In genomic region chr5:81020478-81021167, GRCh38 we compare ENCODE assay signal across 1 cellular context.
TF ChIP-seq lines count a peak whose summit lies in the region.

No MANE protein-coding gene starts in this region.

TF ChIP-seq in IMR-90, 13 proteins besides CTCF, POLR2A, EP300 and RAD21:
- TF ChIP-seq CHD1 (IDR thresholded peaks at IDR 0.05; ENCODE audit: low read depth, low read length) (no peak), NFE2L2 (IDR thresholded peaks at IDR 0.05; ENCODE audit: low read depth, low read length) (no peak), MAZ (IDR thresholded peaks at IDR 0.05; ENCODE audit: borderline replicate concordance, low read depth, low read length) (no peak), CEBPB (IDR thresholded peaks at IDR 0.05; ENCODE audit: low read depth, low read length) (no peak), FOS (IDR thresholded peaks at IDR 0.05; ENCODE audit: low read depth, low read length) (no peak), MXI1 (IDR thresholded peaks at IDR 0.05; ENCODE audit: borderline replicate concordance, low read depth, low read length) (no peak), MAFK (IDR thresholded peaks at IDR 0.05; ENCODE audit: low read depth, low read length) (no peak), ELK1 (IDR thresholded peaks at IDR 0.05; ENCODE audit: borderline replicate concordance, low read depth, low read length) (no peak), RFX5 (IDR thresholded peaks at IDR 0.05; ENCODE audit: low read depth, low read length) (no peak), RCOR1 (IDR thresholded peaks at IDR 0.05; ENCODE audit: insufficient replicate concordance, low read length) (no peak), SMC3 (IDR thresholded peaks at IDR 0.05; ENCODE audit: low read depth, low read length) (no peak), USF2 (IDR thresholded peaks at IDR 0.05; ENCODE audit: low read depth, low read length) (no peak), BHLHE40 (IDR thresholded peaks at IDR 0.05; ENCODE audit: low read depth, low read length) (no peak)
